In genomic region chr10:125543796-125544195, GRCh38 we compare ENCODE assay signal across 22 cellular contexts.
"Had no signal": no experiment of that assay in that cellular context is flagged by ENCODE, and none has a peak within 500 bp of the region (broad histone marks: within the 10 kb centered on the region; RNA-seq: fewer than 3 reads in every experiment).

No MANE protein-coding gene starts in this region.

- H3K9me3 ChIP-seq: SJSA1 had no signal

- ATAC-seq: activated CD4-positive, CD25-positive, alpha-beta regulatory T cell treated with anti-CD3 and anti-CD28 coated beads, Interleukin-2, amount 50 U/mL, for 24 hours; activated CD8-positive, alpha-beta T cell treated with anti-CD3 and anti-CD28 coated beads for 36 hours; activated T-cell treated with anti-CD3 and anti-CD28 coated beads, Interleukin-2, amount 50 U/mL, for 72 hours; Panc1; SK-N-SH treated with all-trans-retinoic acid at 6 μM for 48 hours had no signal

- DNase-seq: activated CD4-positive, alpha-beta T cell treated with anti-CD3 and anti-CD28 coated beads for 4 hours; activated CD8-positive, alpha-beta memory T cell treated with anti-CD3 and anti-CD28 coated beads, Interleukin-2, amount 50 U/mL, for 4 hours; activated CD8-positive, alpha-beta T cell treated with anti-CD3 and anti-CD28 coated beads for 36 hours; activated gamma-delta T cell treated with Interleukin-2 at 50 U/mL for 16 hours; activated naive CD4-positive, alpha-beta T cell treated with anti-CD3 and anti-CD28 coated beads, Interleukin-2, amount 10 ng/mL, durations not matched to agents 7 days and 5 days; activated naive CD8-positive, alpha-beta T cell treated with anti-CD3 and anti-CD28 coated beads for 36 hours; activated T-cell treated with anti-CD3 and anti-CD28 coated beads, Interleukin-2, amount 50 U/mL, for 72 hours; anterior cingulate cortex; IMR-90; KG1; NCI-H1092; NCI-H1694 treated with DMSO at 0.1 percent for 48 hours; NCI-H2029 treated with DMSO at 0.1 percent for 48 hours; NCI-H69; NK-92 treated with Interleukin-12 subunit alpha and Interleukin-12 subunit beta, amount 100 ng/mL, for 24 hours; OCI-M1; RPMI8226; SHP77 had no signal

- H3K4me1 ChIP-seq: SJSA1 had no signal

- H3K4me3 ChIP-seq: SJSA1 had no signal

- H3K27ac ChIP-seq: SJSA1 had no signal

- H3K36me3 ChIP-seq: SJSA1 had no signal
